ENCODE assay signal across 1 cellular context in the genomic region with DNA sequence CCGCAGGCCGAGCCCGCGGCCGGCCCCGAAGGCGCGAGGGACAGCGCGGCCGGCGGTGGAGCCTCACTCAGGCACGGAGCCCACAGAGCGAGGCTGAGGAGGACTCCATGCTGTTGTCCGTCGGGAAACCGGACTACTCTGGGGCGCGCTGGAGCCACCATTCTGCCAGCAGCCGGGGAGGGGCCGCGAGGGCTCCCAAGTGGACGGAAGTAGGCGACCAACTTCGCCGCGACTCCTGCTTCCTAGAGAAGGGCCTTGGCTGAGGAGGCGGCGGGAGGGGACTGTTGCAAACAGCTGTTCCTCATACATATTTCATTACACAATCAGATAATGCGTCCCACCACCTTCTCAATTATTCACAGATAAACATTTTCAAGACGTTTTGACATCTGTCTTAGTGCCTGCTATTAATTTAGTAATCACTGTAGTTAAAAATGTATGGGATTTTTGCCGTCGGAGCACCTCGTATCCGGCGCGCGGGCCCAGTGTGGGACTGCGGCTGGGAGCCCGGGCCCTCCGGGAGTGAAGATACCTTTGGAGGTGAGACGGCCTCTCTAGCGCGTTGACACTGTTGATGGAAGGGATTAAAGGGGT.
A peak's percentile ranks its signal among the peaks of the same experiment; 100 is the strongest.
TF ChIP-seq lines count a peak whose summit lies in the region.

No MANE protein-coding gene starts in this region.

TF ChIP-seq in H1, 55 proteins besides CTCF, POLR2A, EP300 and RAD21 (continued from another document):
- TF ChIP-seq, protein P1, sequence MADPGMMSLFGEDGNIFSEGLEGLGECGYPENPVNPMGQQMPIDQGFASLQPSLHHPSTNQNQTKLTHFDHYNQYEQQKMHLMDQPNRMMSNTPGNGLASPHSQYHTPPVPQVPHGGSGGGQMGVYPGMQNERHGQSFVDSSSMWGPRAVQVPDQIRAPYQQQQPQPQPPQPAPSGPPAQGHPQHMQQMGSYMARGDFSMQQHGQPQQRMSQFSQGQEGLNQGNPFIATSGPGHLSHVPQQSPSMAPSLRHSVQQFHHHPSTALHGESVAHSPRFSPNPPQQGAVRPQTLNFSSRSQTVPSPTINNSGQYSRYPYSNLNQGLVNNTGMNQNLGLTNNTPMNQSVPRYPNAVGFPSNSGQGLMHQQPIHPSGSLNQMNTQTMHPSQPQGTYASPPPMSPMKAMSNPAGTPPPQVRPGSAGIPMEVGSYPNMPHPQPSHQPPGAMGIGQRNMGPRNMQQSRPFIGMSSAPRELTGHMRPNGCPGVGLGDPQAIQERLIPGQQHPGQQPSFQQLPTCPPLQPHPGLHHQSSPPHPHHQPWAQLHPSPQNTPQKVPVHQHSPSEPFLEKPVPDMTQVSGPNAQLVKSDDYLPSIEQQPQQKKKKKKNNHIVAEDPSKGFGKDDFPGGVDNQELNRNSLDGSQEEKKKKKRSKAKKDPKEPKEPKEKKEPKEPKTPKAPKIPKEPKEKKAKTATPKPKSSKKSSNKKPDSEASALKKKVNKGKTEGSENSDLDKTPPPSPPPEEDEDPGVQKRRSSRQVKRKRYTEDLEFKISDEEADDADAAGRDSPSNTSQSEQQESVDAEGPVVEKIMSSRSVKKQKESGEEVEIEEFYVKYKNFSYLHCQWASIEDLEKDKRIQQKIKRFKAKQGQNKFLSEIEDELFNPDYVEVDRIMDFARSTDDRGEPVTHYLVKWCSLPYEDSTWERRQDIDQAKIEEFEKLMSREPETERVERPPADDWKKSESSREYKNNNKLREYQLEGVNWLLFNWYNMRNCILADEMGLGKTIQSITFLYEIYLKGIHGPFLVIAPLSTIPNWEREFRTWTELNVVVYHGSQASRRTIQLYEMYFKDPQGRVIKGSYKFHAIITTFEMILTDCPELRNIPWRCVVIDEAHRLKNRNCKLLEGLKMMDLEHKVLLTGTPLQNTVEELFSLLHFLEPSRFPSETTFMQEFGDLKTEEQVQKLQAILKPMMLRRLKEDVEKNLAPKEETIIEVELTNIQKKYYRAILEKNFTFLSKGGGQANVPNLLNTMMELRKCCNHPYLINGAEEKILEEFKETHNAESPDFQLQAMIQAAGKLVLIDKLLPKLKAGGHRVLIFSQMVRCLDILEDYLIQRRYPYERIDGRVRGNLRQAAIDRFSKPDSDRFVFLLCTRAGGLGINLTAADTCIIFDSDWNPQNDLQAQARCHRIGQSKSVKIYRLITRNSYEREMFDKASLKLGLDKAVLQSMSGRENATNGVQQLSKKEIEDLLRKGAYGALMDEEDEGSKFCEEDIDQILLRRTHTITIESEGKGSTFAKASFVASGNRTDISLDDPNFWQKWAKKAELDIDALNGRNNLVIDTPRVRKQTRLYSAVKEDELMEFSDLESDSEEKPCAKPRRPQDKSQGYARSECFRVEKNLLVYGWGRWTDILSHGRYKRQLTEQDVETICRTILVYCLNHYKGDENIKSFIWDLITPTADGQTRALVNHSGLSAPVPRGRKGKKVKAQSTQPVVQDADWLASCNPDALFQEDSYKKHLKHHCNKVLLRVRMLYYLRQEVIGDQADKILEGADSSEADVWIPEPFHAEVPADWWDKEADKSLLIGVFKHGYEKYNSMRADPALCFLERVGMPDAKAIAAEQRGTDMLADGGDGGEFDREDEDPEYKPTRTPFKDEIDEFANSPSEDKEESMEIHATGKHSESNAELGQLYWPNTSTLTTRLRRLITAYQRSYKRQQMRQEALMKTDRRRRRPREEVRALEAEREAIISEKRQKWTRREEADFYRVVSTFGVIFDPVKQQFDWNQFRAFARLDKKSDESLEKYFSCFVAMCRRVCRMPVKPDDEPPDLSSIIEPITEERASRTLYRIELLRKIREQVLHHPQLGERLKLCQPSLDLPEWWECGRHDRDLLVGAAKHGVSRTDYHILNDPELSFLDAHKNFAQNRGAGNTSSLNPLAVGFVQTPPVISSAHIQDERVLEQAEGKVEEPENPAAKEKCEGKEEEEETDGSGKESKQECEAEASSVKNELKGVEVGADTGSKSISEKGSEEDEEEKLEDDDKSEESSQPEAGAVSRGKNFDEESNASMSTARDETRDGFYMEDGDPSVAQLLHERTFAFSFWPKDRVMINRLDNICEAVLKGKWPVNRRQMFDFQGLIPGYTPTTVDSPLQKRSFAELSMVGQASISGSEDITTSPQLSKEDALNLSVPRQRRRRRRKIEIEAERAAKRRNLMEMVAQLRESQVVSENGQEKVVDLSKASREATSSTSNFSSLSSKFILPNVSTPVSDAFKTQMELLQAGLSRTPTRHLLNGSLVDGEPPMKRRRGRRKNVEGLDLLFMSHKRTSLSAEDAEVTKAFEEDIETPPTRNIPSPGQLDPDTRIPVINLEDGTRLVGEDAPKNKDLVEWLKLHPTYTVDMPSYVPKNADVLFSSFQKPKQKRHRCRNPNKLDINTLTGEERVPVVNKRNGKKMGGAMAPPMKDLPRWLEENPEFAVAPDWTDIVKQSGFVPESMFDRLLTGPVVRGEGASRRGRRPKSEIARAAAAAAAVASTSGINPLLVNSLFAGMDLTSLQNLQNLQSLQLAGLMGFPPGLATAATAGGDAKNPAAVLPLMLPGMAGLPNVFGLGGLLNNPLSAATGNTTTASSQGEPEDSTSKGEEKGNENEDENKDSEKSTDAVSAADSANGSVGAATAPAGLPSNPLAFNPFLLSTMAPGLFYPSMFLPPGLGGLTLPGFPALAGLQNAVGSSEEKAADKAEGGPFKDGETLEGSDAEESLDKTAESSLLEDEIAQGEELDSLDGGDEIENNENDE (IDR thresholded peaks at IDR 0.05; ENCODE audit: insufficient replicate concordance, low read length): no peak
- TF ChIP-seq NRF1 (IDR thresholded peaks at IDR 0.05; ENCODE audit: low read depth, low read length) (no peak), CEBPB (IDR thresholded peaks at IDR 0.05; ENCODE audit: low read depth, low read length) (no peak), RFX5 (IDR thresholded peaks at IDR 0.05; ENCODE audit: borderline replicate concordance, low read depth, low read length) (no peak), GTF2F1 (IDR thresholded peaks at IDR 0.05; ENCODE audit: borderline replicate concordance, low read depth, low read length) (no peak), ASH2L (IDR thresholded peaks at IDR 0.05; ENCODE audit: low read length) (peak; percentile 18), JUN (IDR thresholded peaks at IDR 0.05; ENCODE audit: low read depth, low read length) (no peak), EGR1 (IDR thresholded peaks at IDR 0.05; ENCODE audit: borderline replicate concordance, low read depth, low read length) (no peak; the same call in 1 of the 2 replicates), SP1 (IDR thresholded peaks at IDR 0.05; ENCODE audit: low read depth, low read length) (no peak), SIN3A (conservative IDR thresholded peaks at IDR 0.05 in 1 of 2, IDR thresholded peaks at IDR 0.05 in 1 of 2; ENCODE audit: low read depth in 1 of 2, low read length in 2 of 2) (0 out of 4 replicates have a peak, but pooled peaks of 1 of the 2 experiments have one; percentile 14), TAF1 (IDR thresholded peaks at IDR 0.05; ENCODE audit: low read depth, low read length) (no peak), TCF12 (IDR thresholded peaks at IDR 0.05; ENCODE audit: low read depth, low read length) (no peak), RBBP5 (IDR thresholded peaks at IDR 0.05; ENCODE audit: borderline replicate concordance, low read depth, low read length) (peak; percentile 72; the same call in 1 of the 2 replicates), POU5F1 (IDR thresholded peaks at IDR 0.05; ENCODE audit: low read depth, low read length) (no peak), SP4 (IDR thresholded peaks at IDR 0.05; ENCODE audit: low read length) (no peak), TBP (IDR thresholded peaks at IDR 0.05; ENCODE audit: low read depth, low read length) (no peak), KDM4A (IDR thresholded peaks at IDR 0.05; ENCODE audit: low read depth, low read length, severe bottlenecking) (no peak), SUZ12 (IDR thresholded peaks at IDR 0.05; ENCODE audit: low read length) (no peak), RNF2 (IDR thresholded peaks at IDR 0.05; ENCODE audit: borderline replicate concordance, low read depth, low read length, missing control alignments, poor library complexity, severe bottlenecking) (no peak), NANOG (IDR thresholded peaks at IDR 0.05; ENCODE audit: insufficient read depth, low read depth, low read length, poor library complexity, severe bottlenecking) (no peak), POLR2AphosphoS5 (IDR thresholded peaks at IDR 0.05; ENCODE audit: low read depth, low read length) (no peak), CBX8 (IDR thresholded peaks at IDR 0.05; ENCODE audit: borderline replicate concordance, low read depth, low read length) (no peak), SIRT6 (IDR thresholded peaks at IDR 0.05; ENCODE audit: low read length) (no peak), ZNF274 (IDR thresholded peaks at IDR 0.05; ENCODE audit: borderline replicate concordance, extremely low read depth, low read length) (no peak), KDM5A (IDR thresholded peaks at IDR 0.05; ENCODE audit: low read length) (no peak), YY1 (IDR thresholded peaks at IDR 0.05; ENCODE audit: low read depth, low read length) (no peak), MAFK (IDR thresholded peaks at IDR 0.05; ENCODE audit: low read depth, low read length) (no peak), FOSL1 (IDR thresholded peaks at IDR 0.05; ENCODE audit: insufficient read depth, low read depth, low read length) (no peak)
- TF ChIP-seq, protein P2, sequence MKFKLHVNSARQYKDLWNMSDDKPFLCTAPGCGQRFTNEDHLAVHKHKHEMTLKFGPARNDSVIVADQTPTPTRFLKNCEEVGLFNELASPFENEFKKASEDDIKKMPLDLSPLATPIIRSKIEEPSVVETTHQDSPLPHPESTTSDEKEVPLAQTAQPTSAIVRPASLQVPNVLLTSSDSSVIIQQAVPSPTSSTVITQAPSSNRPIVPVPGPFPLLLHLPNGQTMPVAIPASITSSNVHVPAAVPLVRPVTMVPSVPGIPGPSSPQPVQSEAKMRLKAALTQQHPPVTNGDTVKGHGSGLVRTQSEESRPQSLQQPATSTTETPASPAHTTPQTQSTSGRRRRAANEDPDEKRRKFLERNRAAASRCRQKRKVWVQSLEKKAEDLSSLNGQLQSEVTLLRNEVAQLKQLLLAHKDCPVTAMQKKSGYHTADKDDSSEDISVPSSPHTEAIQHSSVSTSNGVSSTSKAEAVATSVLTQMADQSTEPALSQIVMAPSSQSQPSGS (IDR thresholded peaks at IDR 0.05; ENCODE audit: low read length): no peak
- TF ChIP-seq, protein P3, sequence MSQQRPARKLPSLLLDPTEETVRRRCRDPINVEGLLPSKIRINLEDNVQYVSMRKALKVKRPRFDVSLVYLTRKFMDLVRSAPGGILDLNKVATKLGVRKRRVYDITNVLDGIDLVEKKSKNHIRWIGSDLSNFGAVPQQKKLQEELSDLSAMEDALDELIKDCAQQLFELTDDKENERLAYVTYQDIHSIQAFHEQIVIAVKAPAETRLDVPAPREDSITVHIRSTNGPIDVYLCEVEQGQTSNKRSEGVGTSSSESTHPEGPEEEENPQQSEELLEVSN (IDR thresholded peaks at IDR 0.05): no peak
